ENCODE assay signal across 1 cellular context in the genomic region with DNA sequence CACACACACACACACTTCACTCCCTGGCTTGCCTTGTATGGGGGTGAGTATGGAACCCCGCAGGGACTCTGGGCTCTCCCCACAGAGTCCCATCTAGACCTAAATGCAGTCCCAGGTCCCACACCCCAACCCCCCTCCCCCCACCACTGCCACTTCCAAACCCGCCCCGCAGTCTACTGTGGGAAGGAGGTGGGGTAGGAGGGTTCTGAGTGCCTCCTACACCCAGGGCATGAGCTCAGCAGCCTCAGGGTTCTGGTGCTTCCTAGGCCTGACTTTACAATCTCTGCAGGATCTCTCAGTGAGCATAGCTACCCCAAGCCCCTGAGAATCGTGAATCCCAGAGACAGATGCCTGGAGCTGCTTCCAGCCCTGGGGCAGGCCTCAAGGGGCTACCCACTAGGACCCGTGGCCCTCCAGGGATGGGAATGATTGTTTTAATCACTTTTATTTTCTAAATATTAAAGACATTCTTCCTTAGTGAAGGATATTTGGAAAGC.
TF ChIP-seq lines count a peak whose summit lies in the region.

No MANE protein-coding gene starts in this region.

TF ChIP-seq in HEK293, 187 proteins besides CTCF, POLR2A, EP300 and RAD21 (continued from another document):
- TF ChIP-seq EGR2 (tag by site-specific recombination; IDR thresholded peaks at IDR 0.05; ENCODE audit: low read depth): peak; percentile 69
